In the genomic region with DNA sequence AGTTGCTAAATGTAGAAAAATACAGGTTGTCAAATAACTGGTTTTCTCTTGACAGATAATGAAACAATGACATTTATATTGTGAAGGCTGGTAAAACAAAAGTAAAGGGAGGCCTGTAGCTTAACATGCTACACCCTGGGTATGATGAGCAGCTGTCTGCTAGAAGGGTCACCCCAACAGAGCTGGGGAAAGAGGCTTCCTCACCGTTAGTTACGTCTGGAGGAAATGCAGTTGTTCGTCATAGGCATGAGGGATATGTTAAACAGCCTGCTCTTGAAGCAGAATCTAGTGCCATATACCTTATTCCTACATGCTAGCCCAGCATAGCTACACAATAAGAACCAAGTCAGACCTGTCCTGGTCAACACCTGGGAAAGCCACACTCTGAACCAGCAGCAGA, we compare ENCODE assay signal across 14 cellular contexts. TPM values are rescaled to one million over a fixed set of nuclear protein-coding genes. Genes with fewer than 3 reads are reported as not detected.
DNase-seq lines count a peak whose midpoint lies in the region; ATAC-seq and TF ChIP-seq lines count a peak whose summit lies in the region.
"Had no signal": no experiment of that assay in that cellular context is flagged by ENCODE, and none has a peak within 500 bp of the region (broad histone marks: within the 10 kb centered on the region; RNA-seq: fewer than 3 reads in every experiment).

No MANE protein-coding gene starts in this region.

- no peaks in the 10 kb centered on the region for H3K36me3 Mint-ChIP-seq in T-helper 17 cell (ENCODE audit: low read depth)
- H3K36me3 Mint-ChIP-seq in activated naive CD8-positive, alpha-beta T cell treated with anti-CD3 and anti-CD28 coated beads, Interleukin-2, amount 10 ng/mL, durations not matched to agents 7 days and 5 days: peaks cover 13% of the 10 kb centered on the region
- H3K36me3 Mint-ChIP-seq in Caco-2 (ENCODE audit: insufficient read depth, unreplicated experiment): no peaks in the 10 kb centered on the region

- no peak for TF ChIP-seq POLR2A in spleen (IDR thresholded peaks at IDR 0.05)

- H3K4me3 Mint-ChIP-seq in T-helper 17 cell: peak overlapping the region; percentile 69
- H3K4me3 Mint-ChIP-seq in activated naive CD8-positive, alpha-beta T cell treated with anti-CD3 and anti-CD28 coated beads, Interleukin-2, amount 10 ng/mL, durations not matched to agents 7 days and 5 days: peak overlapping the region; percentile 66
- H3K4me3 Mint-ChIP-seq in Caco-2 (ENCODE audit: unreplicated experiment): no peak overlapping the region

- H3K27me3 ChIP-seq in spleen (replicated peaks in 1 of 7): no peaks in the 10 kb centered on the region
- H3K27me3 ChIP-seq in Caco-2 (replicated peaks; ENCODE audit: control insufficient read depth, insufficient read depth, low read length): no peaks in the 10 kb centered on the region
- H3K27me3 ChIP-seq: esophagus squamous epithelium had no signal

- H3K4me1 ChIP-seq in spleen (peaks cover 54 to 100% (median 82%) of the 10 kb centered on the region in 6 donors), Caco-2 (peaks cover 11% of the 10 kb centered on the region)

- no peaks in the 10 kb centered on the region for H3K27me3 Mint-ChIP-seq in T-helper 17 cell
- no peaks in the 10 kb centered on the region for H3K27me3 Mint-ChIP-seq in activated naive CD8-positive, alpha-beta T cell treated with anti-CD3 and anti-CD28 coated beads, Interleukin-2, amount 10 ng/mL, durations not matched to agents 7 days and 5 days
- no peaks in the 10 kb centered on the region for H3K27me3 Mint-ChIP-seq in Caco-2 (ENCODE audit: insufficient read depth, unreplicated experiment)

- ATAC-seq in activated CD4-positive, CD25-positive, alpha-beta regulatory T cell treated with anti-CD3 and anti-CD28 coated beads, Interleukin-2, amount 50 U/mL, for 24 hours: peak; percentile 58 to 65
- ATAC-seq in T-helper 17 cell (peak; percentile 76), GM18511 (IDR thresholded peaks at IDR 0.05; ENCODE audit: unreplicated experiment) (no peak)
- peak; percentile 57 for ATAC-seq in activated naive CD8-positive, alpha-beta T cell treated with anti-CD3 and anti-CD28 coated beads, Interleukin-2, amount 10 ng/mL, durations not matched to agents 7 days and 5 days (ENCODE audit: low read depth)

- H3K9me3 ChIP-seq in T-helper 17 cell (ENCODE audit: control insufficient read depth, low read length, poor library complexity, severe bottlenecking): no peaks in the 10 kb centered on the region
- no peaks in the 10 kb centered on the region for H3K9me3 ChIP-seq in spleen
- no peaks in the 10 kb centered on the region for H3K9me3 ChIP-seq in Caco-2
- H3K9me3 ChIP-seq: esophagus squamous epithelium, thoracic aorta had no signal

- no peaks in the 10 kb centered on the region for H3K36me3 ChIP-seq in spleen
- no peaks in the 10 kb centered on the region for H3K36me3 ChIP-seq in Caco-2 (ENCODE audit: control insufficient read depth, insufficient read depth, low read length)
- H3K36me3 ChIP-seq: esophagus squamous epithelium, thoracic aorta had no signal

- H3K9me3 Mint-ChIP-seq in activated naive CD8-positive, alpha-beta T cell treated with anti-CD3 and anti-CD28 coated beads, Interleukin-2, amount 10 ng/mL, durations not matched to agents 7 days and 5 days: no peaks in the 10 kb centered on the region
- no peaks in the 10 kb centered on the region for H3K9me3 Mint-ChIP-seq in Caco-2 (ENCODE audit: unreplicated experiment)

- CTCF ChIA-PET in Caco-2 (lab: Charles Lee): no interaction called here

- H3K4me3 ChIP-seq in spleen: no peak overlapping the region
- H3K4me3 ChIP-seq in Caco-2 (ENCODE audit: low read depth, low read length): no peak overlapping the region
- H3K4me3 ChIP-seq: esophagus squamous epithelium, thoracic aorta had no signal

- H3K4me1 Mint-ChIP-seq in T-helper 17 cell (peaks cover 61% of the 10 kb centered on the region), Caco-2 (ENCODE audit: low read depth, unreplicated experiment) (no peaks in the 10 kb centered on the region)
- H3K4me1 Mint-ChIP-seq in activated naive CD8-positive, alpha-beta T cell treated with anti-CD3 and anti-CD28 coated beads, Interleukin-2, amount 10 ng/mL, durations not matched to agents 7 days and 5 days: peaks cover 73% of the 10 kb centered on the region

- no peak for TF ChIP-seq CTCF in spleen (IDR thresholded peaks at IDR 0.05 in 8 of 11, conservative IDR thresholded peaks at IDR 0.05 in 3 of 11)
- no peak for TF ChIP-seq CTCF in Caco-2 (IDR thresholded peaks at IDR 0.05; ENCODE audit: insufficient read depth in 1 of 2, low read depth in 1 of 2, low read length in 1 of 2, severe bottlenecking in 1 of 2, unreplicated experiment in 1 of 2)

- intact Hi-C loops in spleen (cut with DNase I; ENCODE audit: low total_unique reads) (no loop called here), Caco-2 (cut with micrococcal nuclease; ENCODE audit: unreplicated experiment) (no loop called here)

- POLR2A ChIA-PET in activated naive CD8-positive, alpha-beta T cell treated with anti-CD3 and anti-CD28 coated beads, Interleukin-2, amount 10 ng/mL, durations not matched to agents 7 days and 5 days (lab: Charles Lee): interaction anchor here (0.9 to 8.1 kb wide), 4 partner anchors 8 to 285 kb away, joined by 3 to 104 read pairs (median 68); a partner anchor contains a TSS
- POLR2A ChIA-PET in Caco-2 (lab: Charles Lee): no interaction called here

- peak overlapping the region; percentile 53 to 92 (median 88) for H3K27ac ChIP-seq in spleen
- H3K27ac ChIP-seq: thoracic aorta, VCaP had no signal

- BruUV-seq in Caco-2 (replicated peaks; lab: Mats Ljungman, UMichigan): no TSS peak

- no peak for DNase-seq in activated CD4-positive, CD25-positive, alpha-beta regulatory T cell treated with anti-CD3 and anti-CD28 coated beads, Interleukin-2, amount 50 U/mL, for 72 hours
- DNase-seq in T-helper 17 cell (peak in 2 of 3 donors; percentile 30 to 33), spleen (no peak), Caco-2 (no peak), NCI-H774 (lab: John Stamatoyannopoulos, UW) (no peak)
- DNase-seq in activated naive CD8-positive, alpha-beta T cell treated with anti-CD3 and anti-CD28 coated beads, Interleukin-2, amount 10 ng/mL, durations not matched to agents 7 days and 5 days: no peak
- DNase-seq: 8988T, DMS79, esophagus squamous epithelium, occipital lobe had no signal

- 20 to 28% (median 21%) methylated on average over 3 of the region's 3 CpGs for WGBS in spleen, 5 donors

- H3K27ac Mint-ChIP-seq in T-helper 17 cell (peak overlapping the region; percentile 99), Caco-2 (ENCODE audit: unreplicated experiment) (no peak overlapping the region)
- H3K27ac Mint-ChIP-seq in activated naive CD8-positive, alpha-beta T cell treated with anti-CD3 and anti-CD28 coated beads, Interleukin-2, amount 10 ng/mL, durations not matched to agents 7 days and 5 days: peak overlapping the region; percentile 88

RNA-seq across cellular contexts. Expression of a gene that starts 49.9 kb away (rescaled TPM):
- total RNA-seq in T-helper 17 cell (10 to 100 TPM; 75.8 to 84.8 TPM), spleen (10 to 100 TPM; 44.8 to 79.7 (median 61.5) TPM), Caco-2 (2022) (25.3 and 26.2 TPM in 2 replicates)
- total RNA-seq in activated naive CD8-positive, alpha-beta T cell treated with anti-CD3 and anti-CD28 coated beads, Interleukin-2, amount 10 ng/mL, durations not matched to agents 7 days and 5 days: 10 to 100 TPM; 91.0 to 93.9 TPM
- 1 to 10 TPM; 4.0 to 9.6 (median 5.8) TPM for polyA plus RNA-seq in spleen

Comparison
In these comparisons a context has a peak if more than half of its experiments do, and no peak if none do; other contexts are left out.
1. DNase-seq: peak in T-helper 17 cell (2 of 3); none in activated CD4-positive, CD25-positive, alpha-beta regulatory T cell treated with anti-CD3 and anti-CD28 coated beads, Interleukin-2, amount 50 U/mL, for 72 hours (single experiment), activated naive CD8-positive, alpha-beta T cell treated with anti-CD3 and anti-CD28 coated beads, Interleukin-2, amount 10 ng/mL, durations not matched to agents 7 days and 5 days (single experiment), spleen (single experiment), Caco-2 (0 of 2) and NCI-H774 (single experiment).